In genomic region chr15:70375586-70375985, GRCh38 we compare ENCODE assay signal across 20 cellular contexts.
DNase-seq lines count a peak whose midpoint lies in the region; ATAC-seq and TF ChIP-seq lines count a peak whose summit lies in the region.
"Had no signal": no experiment of that assay in that cellular context is flagged by ENCODE, and none has a peak within 500 bp of the region (broad histone marks: within the 10 kb centered on the region; RNA-seq: fewer than 3 reads in every experiment).

No MANE protein-coding gene starts in this region.

- H2AFZ ChIP-seq in ACC112 (ENCODE audit: low read length, unreplicated experiment), result no peak overlapping the region

- in situ Hi-C loops in GM13977 (cut with MboI; ENCODE audit: low pct_unique_long_range_greater_than_20kb, low sequenced_read_pairs, unreplicated experiment), result no loop called here

- no peaks in the 10 kb centered on the region for H3K36me3 Mint-ChIP-seq in central memory CD8-positive, alpha-beta T cell (ENCODE audit: insufficient read depth)
- H3K36me3 Mint-ChIP-seq in naive thymus-derived CD8-positive, alpha-beta T cell, result no peaks in the 10 kb centered on the region
- H3K36me3 Mint-ChIP-seq: activated naive CD8-positive, alpha-beta T cell treated with anti-CD3 and anti-CD28 coated beads, Interleukin-2, amount 10 ng/mL, durations not matched to agents 7 days and 5 days; CD4-positive, CD25-positive, alpha-beta regulatory T cell; stimulated activated memory B cell treated with anti-CD40 and anti-IgM and Interleukin-4, amounts not matched to agents 10 μg/mL and 1 μg/mL and 100 μg/mL, for 72 hours had no signal

- peaks cover 18% of the 10 kb centered on the region for H3K27me3 Mint-ChIP-seq in central memory CD8-positive, alpha-beta T cell
- peaks cover 0 to 22% (median 15%) of the 10 kb centered on the region in 5 donors for H3K27me3 Mint-ChIP-seq in naive thymus-derived CD8-positive, alpha-beta T cell

- no peaks in the 10 kb centered on the region for H3K36me3 ChIP-seq in ACC112 (ENCODE audit: insufficient read depth, low read length)
- no peaks in the 10 kb centered on the region for H3K36me3 ChIP-seq in HUES6 (ENCODE audit: control insufficient read depth, insufficient read depth, low read length)
- H3K36me3 ChIP-seq: SJSA1 had no signal

- H3K79me2 ChIP-seq in ACC112 (ENCODE audit: control insufficient read depth, insufficient read depth, low read length, unreplicated experiment), result no peaks in the 10 kb centered on the region

- peak; percentile 2 to 5 for DNase-seq in central memory CD8-positive, alpha-beta T cell (ENCODE audit: low spot score in 2 of 2)
- DNase-seq in mesenteric fat pad (ENCODE audit: low spot score) (peak; percentile 22), nucleus accumbens (lab: John Stamatoyannopoulos, UW) (no peak), GM13977 (ENCODE audit: low spot score) (no peak)
- DNase-seq in naive thymus-derived CD8-positive, alpha-beta T cell, result no peak
- DNase-seq: activated CD4-positive, alpha-beta T cell treated with anti-CD3 and anti-CD28 coated beads for 4 hours; activated naive CD8-positive, alpha-beta T cell treated with anti-CD3 and anti-CD28 coated beads, Interleukin-2, amount 10 ng/mL, durations not matched to agents 7 days and 5 days; CD4-positive, CD25-positive, alpha-beta regulatory T cell; NCI-H774; OCI-M1; stimulated activated CD4-positive, alpha-beta T cell treated with anti-CD3 and anti-CD28 coated beads, Interleukin-2, amount 100 ng/mL, for 24 hours; T-helper 17 cell had no signal

- H3K27me3 ChIP-seq in ACC112 (ENCODE audit: insufficient read depth, low read length) (no peaks in the 10 kb centered on the region), HUES6 (ENCODE audit: control insufficient read depth, insufficient read depth, low read length) (no peaks in the 10 kb centered on the region)
- H3K27me3 ChIP-seq: SJSA1 had no signal

- no peak overlapping the region for H3K9ac ChIP-seq in HUES6 (ENCODE audit: low read length)
- H3K9ac ChIP-seq: KMS-11 had no signal

- H3K9me3 Mint-ChIP-seq in central memory CD8-positive, alpha-beta T cell, result no peaks in the 10 kb centered on the region
- H3K9me3 Mint-ChIP-seq in naive thymus-derived CD8-positive, alpha-beta T cell, result peaks cover 0 to 2% (median 0%) of the 10 kb centered on the region in 9 donors
- H3K9me3 Mint-ChIP-seq: activated naive CD8-positive, alpha-beta T cell treated with anti-CD3 and anti-CD28 coated beads, Interleukin-2, amount 10 ng/mL, durations not matched to agents 7 days and 5 days; neural crest cell had no signal

- POLR2A ChIA-PET in naive thymus-derived CD8-positive, alpha-beta T cell (lab: Charles Lee), result no interaction called here

- no peak for ATAC-seq in central memory CD8-positive, alpha-beta T cell (replicated peaks; ENCODE audit: extremely low read depth, poor library complexity, severe bottlenecking)
- ATAC-seq in naive thymus-derived CD8-positive, alpha-beta T cell, result no peak
- no peak for ATAC-seq in HG03442 (IDR thresholded peaks at IDR 0.05; ENCODE audit: unreplicated experiment)
- ATAC-seq: stimulated activated memory B cell treated with anti-CD40 and anti-IgM and Interleukin-4, amounts not matched to agents 10 μg/mL and 1 μg/mL and 100 μg/mL, for 72 hours; T-helper 17 cell had no signal

- H3K27ac ChIP-seq in ACC112 (ENCODE audit: low read depth, low read length) (peak overlapping the region; percentile 47), HUES6 (ENCODE audit: low read depth, low read length) (no peak overlapping the region)
- H3K27ac ChIP-seq: KMS-11, SJSA1 had no signal

- no peak overlapping the region for H3K4me3 Mint-ChIP-seq in central memory CD8-positive, alpha-beta T cell
- no peak overlapping the region for H3K4me3 Mint-ChIP-seq in naive thymus-derived CD8-positive, alpha-beta T cell
- H3K4me3 Mint-ChIP-seq: activated naive CD8-positive, alpha-beta T cell treated with anti-CD3 and anti-CD28 coated beads, Interleukin-2, amount 10 ng/mL, durations not matched to agents 7 days and 5 days; CD4-positive, CD25-positive, alpha-beta regulatory T cell; stimulated activated memory B cell treated with anti-CD40 and anti-IgM and Interleukin-4, amounts not matched to agents 10 μg/mL and 1 μg/mL and 100 μg/mL, for 72 hours; T-helper 17 cell had no signal

- no peak overlapping the region for H3K27ac Mint-ChIP-seq in central memory CD8-positive, alpha-beta T cell (ENCODE audit: low read depth)
- H3K27ac Mint-ChIP-seq in naive thymus-derived CD8-positive, alpha-beta T cell, result no peak overlapping the region
- H3K27ac Mint-ChIP-seq: activated naive CD8-positive, alpha-beta T cell treated with anti-CD3 and anti-CD28 coated beads, Interleukin-2, amount 10 ng/mL, durations not matched to agents 7 days and 5 days; CD4-positive, CD25-positive, alpha-beta regulatory T cell; progenitor cell of endocrine pancreas; stimulated activated memory B cell treated with anti-CD40 and anti-IgM and Interleukin-4, amounts not matched to agents 10 μg/mL and 1 μg/mL and 100 μg/mL, for 72 hours; T-helper 17 cell had no signal

- no peak for TF ChIP-seq CTCF in GM13977 (IDR thresholded peaks at IDR 0.05; ENCODE audit: extremely low read depth, insufficient read depth, missing control alignments)

- no peaks in the 10 kb centered on the region for H3K9me3 ChIP-seq in HUES6 (ENCODE audit: control insufficient read depth, insufficient read depth, low read depth, low read length)
- H3K9me3 ChIP-seq: SJSA1 had no signal

- H3K4me1 ChIP-seq in ACC112 (ENCODE audit: control insufficient read depth, insufficient read depth, low read length, unreplicated experiment), result peaks cover 38% of the 10 kb centered on the region
- peaks cover 30% of the 10 kb centered on the region; the same call in 1 of the 2 replicates for H3K4me1 ChIP-seq in HUES6 (ENCODE audit: control insufficient read depth, insufficient read depth, low read length)

- H3K4me3 ChIP-seq in ACC112 (ENCODE audit: low read depth, low read length) (no peak overlapping the region), HUES6 (ENCODE audit: low read depth, low read length) (peak overlapping the region; percentile 62)
- H3K4me3 ChIP-seq: SJSA1 had no signal

- peaks cover 5% of the 10 kb centered on the region for H3K4me1 Mint-ChIP-seq in central memory CD8-positive, alpha-beta T cell
- peaks cover 0 to 9% (median 5%) of the 10 kb centered on the region in 4 donors for H3K4me1 Mint-ChIP-seq in naive thymus-derived CD8-positive, alpha-beta T cell

Comparison
In these comparisons a context has a peak if more than half of its experiments do, and no peak if none do; other contexts are left out.
1. DNase-seq: peak in central memory CD8-positive, alpha-beta T cell (2 of 2) and mesenteric fat pad (single experiment); none in naive thymus-derived CD8-positive, alpha-beta T cell (0 of 10), nucleus accumbens (0 of 56) and GM13977 (single experiment).